2 cellular contexts compared by ENCODE assay signal in the genomic region with DNA sequence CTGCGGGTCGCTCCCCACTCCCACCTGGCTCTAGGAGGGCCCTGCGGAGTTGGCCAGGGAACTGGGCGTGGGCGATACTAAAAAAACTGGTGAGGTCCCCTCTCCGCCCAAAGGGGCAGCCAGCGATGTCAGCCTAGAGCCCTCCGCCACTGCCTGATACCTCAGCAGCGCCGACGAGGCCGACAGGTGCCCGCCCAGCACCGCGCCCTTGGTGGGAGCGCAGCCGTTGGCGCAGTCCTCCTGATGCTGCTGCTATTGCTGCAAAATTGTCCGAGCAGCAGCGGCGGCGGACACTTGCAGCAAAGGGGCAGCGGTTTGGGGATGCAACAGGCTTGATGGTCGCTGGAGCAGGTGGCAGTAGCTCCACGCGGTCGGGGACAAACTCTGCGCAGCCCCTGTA. TPM values are rescaled to one million over a fixed set of nuclear protein-coding genes. Genes with fewer than 3 reads are reported as not detected.
"Had no signal": no experiment of that assay in that cellular context is flagged by ENCODE, and none has a peak within 500 bp of the region (broad histone marks: within the 10 kb centered on the region; RNA-seq: fewer than 3 reads in every experiment).

No MANE protein-coding gene starts in this region.

RNA-seq across cellular contexts. Expression of a gene that starts 2.0 kb away (rescaled TPM):
- total RNA-seq: activated CD4-positive, alpha-beta T cell treated with anti-CD3 and anti-CD28 coated beads, Interleukin-2, amount 10 ng/mL, durations not matched to agents 24 days and 14 days; T-helper 2 cell treated with Interferon-gamma antibody and Interleukin-4, amounts not matched to agents 100 ng/mL and 5 ng/mL, for 36 hours had no signal
